In genomic region chr12:20696181-20696580, GRCh38 we compare ENCODE assay signal across 21 cellular contexts. TPM values are rescaled to one million over a fixed set of nuclear protein-coding genes. Genes with fewer than 3 reads are reported as not detected.
A peak's percentile ranks its signal among the peaks of the same experiment; 100 is the strongest.
DNase-seq lines count a peak whose midpoint lies in the region; ATAC-seq and TF ChIP-seq lines count a peak whose summit lies in the region.
"Had no signal": no experiment of that assay in that cellular context is flagged by ENCODE, and none has a peak within 500 bp of the region (broad histone marks: within the 10 kb centered on the region; RNA-seq: fewer than 3 reads in every experiment).

No MANE protein-coding gene starts in this region.

- no peak overlapping the region for H2AK5ac ChIP-seq in H9 (ENCODE audit: insufficient read length, low read length)

- CTCF ChIA-PET in activated CD8-positive, alpha-beta memory T cell treated with anti-CD3 and anti-CD28 coated beads, Interleukin-2, amount 10 ng/mL, durations not matched to agents 7 days and 5 days (lab: Charles Lee) = no interaction called here
- CTCF ChIA-PET in activated CD4-positive, alpha-beta T cell treated with anti-CD3 and anti-CD28 coated beads, Interleukin-2, amount 10 ng/mL, durations not matched to agents 7 days and 5 days (lab: Charles Lee) = no interaction called here

- H4K91ac ChIP-seq in H9 (ENCODE audit: insufficient read length, low read depth, low read length) = no peak overlapping the region

- no peak overlapping the region for H4K5ac ChIP-seq in H9 (ENCODE audit: insufficient read length, low read depth, low read length)

- H3K56ac ChIP-seq in H9 (ENCODE audit: insufficient read length, low read depth, low read length) = no peak overlapping the region

- H3K9me3 Mint-ChIP-seq in H9 = no peaks in the 10 kb centered on the region
- no peaks in the 10 kb centered on the region for H3K9me3 Mint-ChIP-seq in activated CD8-positive, alpha-beta memory T cell treated with anti-CD3 and anti-CD28 coated beads, Interleukin-2, amount 10 ng/mL, durations not matched to agents 7 days and 5 days (ENCODE audit: low read depth)
- no peaks in the 10 kb centered on the region for H3K9me3 Mint-ChIP-seq in activated CD4-positive, alpha-beta T cell treated with anti-CD3 and anti-CD28 coated beads, Interleukin-2, amount 10 ng/mL, durations not matched to agents 7 days and 5 days
- H3K9me3 Mint-ChIP-seq: activated B cell treated with CpG ODN at 0.5 μM for 24 hours; activated CD4-positive, alpha-beta memory T cell treated with anti-CD3 and anti-CD28 coated beads, Interleukin-2, amount 10 ng/mL, durations not matched to agents 7 days and 5 days had no signal

- no peak overlapping the region; a peak in 1 of 5 replicates for H3K4me3 Mint-ChIP-seq in H9
- H3K4me3 Mint-ChIP-seq in activated CD8-positive, alpha-beta memory T cell treated with anti-CD3 and anti-CD28 coated beads, Interleukin-2, amount 10 ng/mL, durations not matched to agents 7 days and 5 days = no peak overlapping the region
- no peak overlapping the region for H3K4me3 Mint-ChIP-seq in activated CD4-positive, alpha-beta T cell treated with anti-CD3 and anti-CD28 coated beads, Interleukin-2, amount 10 ng/mL, durations not matched to agents 7 days and 5 days
- H3K4me3 Mint-ChIP-seq: activated B cell treated with CpG ODN at 0.5 μM for 24 hours; activated CD4-positive, alpha-beta memory T cell treated with anti-CD3 and anti-CD28 coated beads, Interleukin-2, amount 10 ng/mL, durations not matched to agents 7 days and 5 days had no signal

- no peak overlapping the region for H2BK120ac ChIP-seq in H9 (ENCODE audit: low read depth, low read length, poor library complexity, severe bottlenecking)

- no peak overlapping the region for H3K18ac ChIP-seq in H9 (ENCODE audit: insufficient read length, low read depth, low read length)

- ATAC-seq in psoas muscle = peak in 2 of 4 donors; percentile 24 to 26
- no peak for ATAC-seq in activated CD8-positive, alpha-beta memory T cell treated with anti-CD3 and anti-CD28 coated beads, Interleukin-2, amount 10 ng/mL, durations not matched to agents 7 days and 5 days

- H2BK5ac ChIP-seq in H9 (ENCODE audit: insufficient read length, low read length) = no peak overlapping the region

- H3K9ac ChIP-seq in H9 (ENCODE audit: extremely low read depth, insufficient read length, low read length) = no peak overlapping the region

- no peak overlapping the region for H3T11ph ChIP-seq in H9 (ENCODE audit: low read length)

- no peaks in the 10 kb centered on the region for H3K79me2 ChIP-seq in H9 (ENCODE audit: insufficient read depth, low read length)

- intact Hi-C loops in left ventricle myocardium inferior (cut with micrococcal nuclease) = no loop called here
- intact Hi-C loops in psoas muscle (cut with DNase I) = no loop called here

- H2AFZ ChIP-seq in H9 (ENCODE audit: low read length) = no peak overlapping the region

- no peak overlapping the region for H2BK15ac ChIP-seq in H9 (ENCODE audit: low read depth, low read length)

- H3K23ac ChIP-seq in H9 (ENCODE audit: insufficient read length, low read depth, low read length) = no peak overlapping the region

- no peaks in the 10 kb centered on the region for H3K27me3 Mint-ChIP-seq in H9 (ENCODE audit: low read depth)
- no peaks in the 10 kb centered on the region for H3K27me3 Mint-ChIP-seq in activated CD8-positive, alpha-beta memory T cell treated with anti-CD3 and anti-CD28 coated beads, Interleukin-2, amount 10 ng/mL, durations not matched to agents 7 days and 5 days
- no peaks in the 10 kb centered on the region for H3K27me3 Mint-ChIP-seq in activated CD4-positive, alpha-beta T cell treated with anti-CD3 and anti-CD28 coated beads, Interleukin-2, amount 10 ng/mL, durations not matched to agents 7 days and 5 days
- H3K27me3 Mint-ChIP-seq: activated B cell treated with CpG ODN at 0.5 μM for 24 hours; activated CD4-positive, alpha-beta memory T cell treated with anti-CD3 and anti-CD28 coated beads, Interleukin-2, amount 10 ng/mL, durations not matched to agents 7 days and 5 days had no signal

- peaks cover 23 to 27% of the 10 kb centered on the region in 2 experiments for H3K4me1 Mint-ChIP-seq in H9
- H3K4me1 Mint-ChIP-seq in activated CD8-positive, alpha-beta memory T cell treated with anti-CD3 and anti-CD28 coated beads, Interleukin-2, amount 10 ng/mL, durations not matched to agents 7 days and 5 days = no peaks in the 10 kb centered on the region
- H3K4me1 Mint-ChIP-seq in activated CD4-positive, alpha-beta T cell treated with anti-CD3 and anti-CD28 coated beads, Interleukin-2, amount 10 ng/mL, durations not matched to agents 7 days and 5 days = no peaks in the 10 kb centered on the region
- H3K4me1 Mint-ChIP-seq: activated B cell treated with CpG ODN at 0.5 μM for 24 hours; activated CD4-positive, alpha-beta memory T cell treated with anti-CD3 and anti-CD28 coated beads, Interleukin-2, amount 10 ng/mL, durations not matched to agents 7 days and 5 days had no signal

- H4K8ac ChIP-seq in H9 (replicated peaks; ENCODE audit: insufficient read length, low read depth, low read length) = no peak overlapping the region

- no peaks in the 10 kb centered on the region for H3K4me1 ChIP-seq in H9 (ENCODE audit: insufficient read depth, low read length)
- no peaks in the 10 kb centered on the region for H3K4me1 ChIP-seq in left ventricle myocardium inferior
- H3K4me1 ChIP-seq in psoas muscle = no peaks in the 10 kb centered on the region
- H3K4me1 ChIP-seq: adrenal gland, vagina had no signal

- H3K4me2 ChIP-seq in H9 (ENCODE audit: insufficient read depth, insufficient read length, low read length) = no peak overlapping the region

- no peak for TF ChIP-seq CTCF in H9 (conservative IDR thresholded peaks at IDR 0.05)
- TF ChIP-seq CTCF in choroid plexus epithelial cell (conservative IDR thresholded peaks at IDR 0.05; ENCODE audit: low read depth, low read length) = no peak
- TF ChIP-seq CTCF in left ventricle myocardium inferior (IDR thresholded peaks at IDR 0.05; ENCODE audit: borderline replicate concordance) = no peak
- TF ChIP-seq CTCF in psoas muscle (IDR thresholded peaks at IDR 0.05) = no peak

- H3K4me3 ChIP-seq in choroid plexus epithelial cell (ENCODE audit: low read depth, low read length) (no peak overlapping the region), left ventricle myocardium inferior (peak overlapping the region; percentile 46), psoas muscle (no peak overlapping the region)
- H3K4me3 ChIP-seq: adrenal gland, lung, vagina had no signal

- H3K27ac Mint-ChIP-seq in H9 = peak overlapping the region in 2 of 3 experiments; percentile 83 to 90; a peak in 2 of 7 replicates
- H3K27ac Mint-ChIP-seq in activated CD8-positive, alpha-beta memory T cell treated with anti-CD3 and anti-CD28 coated beads, Interleukin-2, amount 10 ng/mL, durations not matched to agents 7 days and 5 days = no peak overlapping the region
- no peak overlapping the region for H3K27ac Mint-ChIP-seq in activated CD4-positive, alpha-beta T cell treated with anti-CD3 and anti-CD28 coated beads, Interleukin-2, amount 10 ng/mL, durations not matched to agents 7 days and 5 days
- H3K27ac Mint-ChIP-seq: activated B cell treated with CpG ODN at 0.5 μM for 24 hours; activated CD4-positive, alpha-beta memory T cell treated with anti-CD3 and anti-CD28 coated beads, Interleukin-2, amount 10 ng/mL, durations not matched to agents 7 days and 5 days had no signal

- H3K27ac ChIP-seq in H9 (ENCODE audit: insufficient read length, low read depth, low read length) (no peak overlapping the region), left ventricle myocardium inferior (replicated peaks) (peak overlapping the region; percentile 48), psoas muscle (no peak overlapping the region)
- H3K27ac ChIP-seq: adrenal gland, vagina had no signal

- no peak overlapping the region for H2BK20ac ChIP-seq in H9 (ENCODE audit: low read depth, low read length, poor library complexity, severe bottlenecking)

- no peaks in the 10 kb centered on the region for H3K27me3 ChIP-seq in H9 (ENCODE audit: insufficient read depth, low read length)
- H3K27me3 ChIP-seq in left ventricle myocardium inferior (ENCODE audit: low read depth) = no peaks in the 10 kb centered on the region
- H3K27me3 ChIP-seq in psoas muscle (ENCODE audit: insufficient read depth in 3 of 3, low read length in 2 of 3) = no peaks in the 10 kb centered on the region
- H3K27me3 ChIP-seq: adrenal gland, vagina had no signal

- DNase-seq in H9 (peak; percentile 36), choroid plexus epithelial cell (ENCODE audit: low read depth) (peak; percentile 13), left ventricle myocardium inferior (peak; percentile 50), psoas muscle (peak; percentile 25 to 67), SW480 (ENCODE audit: low spot score) (no peak), NCI-H2081 treated with DMSO at 0.1 percent for 48 hours (lab: John Stamatoyannopoulos, UW) (no peak)
- no peak for DNase-seq in activated CD8-positive, alpha-beta memory T cell treated with anti-CD3 and anti-CD28 coated beads, Interleukin-2, amount 10 ng/mL, durations not matched to agents 7 days and 5 days
- DNase-seq in activated CD4-positive, alpha-beta T cell treated with anti-CD3 and anti-CD28 coated beads, Interleukin-2, amount 10 ng/mL, durations not matched to agents 7 days and 5 days = no peak
- DNase-seq: ACHN; activated B cell treated with CpG ODN at 0.5 μM for 24 hours; activated CD4-positive, alpha-beta memory T cell treated with anti-CD3 and anti-CD28 coated beads, Interleukin-2, amount 10 ng/mL, durations not matched to agents 7 days and 5 days; activated T-cell treated with anti-CD3 and anti-CD28 coated beads, Interleukin-2, amount 50 U/mL, for 1 hour; KG1; NCI-H1436 treated with DMSO at 0.1 percent for 48 hours; NCI-H524 treated with DMSO at 0.1 percent for 48 hours; T-helper 9 cell had no signal

- no peak overlapping the region for H2BK12ac ChIP-seq in H9 (ENCODE audit: insufficient read length, low read depth, low read length)

- H3K36me3 ChIP-seq in left ventricle myocardium inferior (no peaks in the 10 kb centered on the region), psoas muscle (ENCODE audit: insufficient read depth in 1 of 2, low read depth in 1 of 2) (no peaks in the 10 kb centered on the region)
- H3K36me3 ChIP-seq: adrenal gland, vagina had no signal

- H3K79me1 ChIP-seq in H9 (ENCODE audit: insufficient read depth, low read depth, low read length, poor library complexity, severe bottlenecking) = no peaks in the 10 kb centered on the region

- H4K20me1 ChIP-seq in H9 (ENCODE audit: control insufficient read depth, insufficient read depth, insufficient read length) = no peaks in the 10 kb centered on the region

- no peaks in the 10 kb centered on the region for H3K23me2 ChIP-seq in H9 (ENCODE audit: insufficient read length, low read depth, low read length, poor library complexity, severe bottlenecking)

- H3K4ac ChIP-seq in H9 (ENCODE audit: low read depth, low read length) = no peak overlapping the region

- WGBS in H9 (ENCODE audit: extremely low coverage, insufficient read length, low lambda C conversion rate) = no CpG with 5 or more reads among the region's 4 CpGs
- 13 to 28% (median 15%) methylated on average over 4 of the region's 4 CpGs for WGBS in psoas muscle, 3 donors

- no peaks in the 10 kb centered on the region for H3K9me3 ChIP-seq in H9 (ENCODE audit: control insufficient read depth, low read depth, low read length)
- no peaks in the 10 kb centered on the region for H3K9me3 ChIP-seq in left ventricle myocardium inferior (replicated peaks)
- H3K9me3 ChIP-seq in psoas muscle = no peaks in the 10 kb centered on the region
- H3K9me3 ChIP-seq: adrenal gland, vagina had no signal

- no peaks in the 10 kb centered on the region for H3K36me3 Mint-ChIP-seq in H9 (ENCODE audit: insufficient read depth in 1 of 3, low read depth in 3 of 3)
- no peaks in the 10 kb centered on the region for H3K36me3 Mint-ChIP-seq in activated CD8-positive, alpha-beta memory T cell treated with anti-CD3 and anti-CD28 coated beads, Interleukin-2, amount 10 ng/mL, durations not matched to agents 7 days and 5 days
- no peaks in the 10 kb centered on the region for H3K36me3 Mint-ChIP-seq in activated CD4-positive, alpha-beta T cell treated with anti-CD3 and anti-CD28 coated beads, Interleukin-2, amount 10 ng/mL, durations not matched to agents 7 days and 5 days (ENCODE audit: low read depth)

- H3K14ac ChIP-seq in H9 (ENCODE audit: insufficient read depth, low read length) = no peak overlapping the region

- POLR2A ChIA-PET in activated CD4-positive, alpha-beta T cell treated with anti-CD3 and anti-CD28 coated beads, Interleukin-2, amount 10 ng/mL, durations not matched to agents 7 days and 5 days (lab: Charles Lee) = no interaction called here

RNA-seq across cellular contexts. Expression of gene SLCO1C1, which starts 1.0 kb away (rescaled TPM):
- total RNA-seq in H9 (2021) = not detected in 2 replicates
- 1.1 TPM for total RNA-seq in left ventricle myocardium inferior
- total RNA-seq in psoas muscle = not detected
- polyA plus RNA-seq in psoas muscle = under 1 TPM in 2 of 3 donors, not detected in 1; 0.26 to 0.29 TPM
- total RNA-seq in activated CD8-positive, alpha-beta memory T cell treated with anti-CD3 and anti-CD28 coated beads, Interleukin-2, amount 10 ng/mL, durations not matched to agents 7 days and 5 days = not detected
- total RNA-seq in activated CD4-positive, alpha-beta T cell treated with anti-CD3 and anti-CD28 coated beads, Interleukin-2, amount 10 ng/mL, durations not matched to agents 7 days and 5 days = not detected
- total RNA-seq: activated B cell treated with CpG ODN at 0.5 μM for 24 hours; activated CD4-positive, alpha-beta memory T cell treated with anti-CD3 and anti-CD28 coated beads, Interleukin-2, amount 10 ng/mL, durations not matched to agents 7 days and 5 days; HT-29; renal cortical epithelial cell; vagina had no signal

Comparison
In these comparisons a context has a peak if more than half of its experiments do, and no peak if none do; other contexts are left out.
1. DNase-seq: peak in H9 (single experiment), choroid plexus epithelial cell (single experiment), left ventricle myocardium inferior (single experiment) and psoas muscle (2 of 2); none in activated CD8-positive, alpha-beta memory T cell treated with anti-CD3 and anti-CD28 coated beads, Interleukin-2, amount 10 ng/mL, durations not matched to agents 7 days and 5 days (single experiment), SW480 (single experiment), NCI-H2081 treated with DMSO at 0.1 percent for 48 hours (single experiment) and activated CD4-positive, alpha-beta T cell treated with anti-CD3 and anti-CD28 coated beads, Interleukin-2, amount 10 ng/mL, durations not matched to agents 7 days and 5 days (single experiment).
2. H3K27ac Mint-ChIP-seq: peak in H9 (2 of 3); none in activated CD8-positive, alpha-beta memory T cell treated with anti-CD3 and anti-CD28 coated beads, Interleukin-2, amount 10 ng/mL, durations not matched to agents 7 days and 5 days (single experiment) and activated CD4-positive, alpha-beta T cell treated with anti-CD3 and anti-CD28 coated beads, Interleukin-2, amount 10 ng/mL, durations not matched to agents 7 days and 5 days (single experiment).